10 cellular contexts compared by ENCODE assay signal in genomic region chr11:3278922-3279321, GRCh38. TPM values are rescaled to one million over a fixed set of nuclear protein-coding genes. Genes with fewer than 3 reads are reported as not detected.
A peak's percentile ranks its signal among the peaks of the same experiment; 100 is the strongest.
DNase-seq lines count a peak whose midpoint lies in the region; ATAC-seq, FAIRE-seq and TF ChIP-seq lines count a peak whose summit lies in the region.
"Not testable (repeated sequence)": the region's sequence is repeated elsewhere in the genome, so short reads cannot be mapped to it uniquely, and the experiment has no call there.
"Had no signal": no experiment of that assay in that cellular context is flagged by ENCODE, and none has a peak within 500 bp of the region (broad histone marks: within the 10 kb centered on the region; RNA-seq: fewer than 3 reads in every experiment).

No MANE protein-coding gene starts in this region.

- FAIRE-seq in A204.1 (lab: Jason Lieb, UNC) = peak; percentile 95
- FAIRE-seq in H54 (lab: Jason Lieb, UNC) = peak; percentile 97
- peak; percentile 88 for FAIRE-seq in TTC549 (lab: Jason Lieb, UNC)
- peak; percentile 87 for FAIRE-seq in bronchial epithelial cell (lab: Jason Lieb, UNC)
- FAIRE-seq in islet of Langerhans (lab: Jason Lieb, UNC) = peak; percentile 62

- not testable (repeated sequence) for H3K27me3 Mint-ChIP-seq in activated T-cell treated with anti-CD3 and anti-CD28 coated beads, Interleukin-2, amount 50 U/mL, for 72 hours (ENCODE audit: low read depth); stimulated activated naive B cell treated with anti-CD40 and anti-IgM and Interleukin-4, amounts not matched to agents 10 μg/mL and 1 μg/mL and 100 μg/mL, for 72 hours

- intact Hi-C loops in mucosa of descending colon (cut with DNase I, micrococcal nuclease) = not testable (repeated sequence)

- ATAC-seq in activated T-cell treated with anti-CD3 and anti-CD28 coated beads, Interleukin-2, amount 50 U/mL, for 72 hours (replicated peaks in 1 of 2) = peak; percentile 72 to 84
- ATAC-seq in mucosa of descending colon = peak; percentile 84
- peak; percentile 61 to 64 for ATAC-seq in stimulated activated naive B cell treated with anti-CD40 and anti-IgM and Interleukin-4, amounts not matched to agents 10 μg/mL and 1 μg/mL and 100 μg/mL, for 72 hours (replicated peaks)

- not testable (repeated sequence) for H3K9me3 ChIP-seq in mucosa of descending colon

- H3K27ac Mint-ChIP-seq in activated T-cell treated with anti-CD3 and anti-CD28 coated beads, Interleukin-2, amount 50 U/mL, for 72 hours; stimulated activated naive B cell treated with anti-CD40 and anti-IgM and Interleukin-4, amounts not matched to agents 10 μg/mL and 1 μg/mL and 100 μg/mL, for 72 hours: not testable (repeated sequence)

- not testable (repeated sequence) for TF ChIP-seq POLR2A in H54 (IDR thresholded peaks at IDR 0.05; ENCODE audit: low read depth, low read length)

- H3K4me1 Mint-ChIP-seq in activated T-cell treated with anti-CD3 and anti-CD28 coated beads, Interleukin-2, amount 50 U/mL, for 72 hours (ENCODE audit: low read depth); stimulated activated naive B cell treated with anti-CD40 and anti-IgM and Interleukin-4, amounts not matched to agents 10 μg/mL and 1 μg/mL and 100 μg/mL, for 72 hours: not testable (repeated sequence)

- DNase-seq in H54 (ENCODE audit: insufficient read length, low spot score); activated T-cell treated with anti-CD3 and anti-CD28 coated beads, Interleukin-2, amount 50 U/mL, for 72 hours; bronchial epithelial cell (ENCODE audit: low read depth); mucosa of descending colon; stimulated activated naive B cell treated with anti-CD40 and anti-IgM and Interleukin-4, amounts not matched to agents 10 μg/mL and 1 μg/mL and 100 μg/mL, for 72 hours: not testable (repeated sequence)

- not testable (repeated sequence) for H3K27me3 ChIP-seq in bronchial epithelial cell (ENCODE audit: control insufficient read depth, insufficient read depth, low read length)

- H3K4me3 ChIP-seq in bronchial epithelial cell (ENCODE audit: low read depth, low read length); mucosa of descending colon: not testable (repeated sequence)

- not testable (repeated sequence) for TF ChIP-seq CTCF in bronchial epithelial cell (IDR thresholded peaks at IDR 0.05; ENCODE audit: insufficient read depth, low read length, severe bottlenecking); mucosa of descending colon (IDR thresholded peaks at IDR 0.05)

- H3K4me3 Mint-ChIP-seq in activated T-cell treated with anti-CD3 and anti-CD28 coated beads, Interleukin-2, amount 50 U/mL, for 72 hours; stimulated activated naive B cell treated with anti-CD40 and anti-IgM and Interleukin-4, amounts not matched to agents 10 μg/mL and 1 μg/mL and 100 μg/mL, for 72 hours: not testable (repeated sequence)

- not testable (repeated sequence) for H3K36me3 ChIP-seq in bronchial epithelial cell (ENCODE audit: control insufficient read depth, insufficient read depth, low read length); mucosa of descending colon (ENCODE audit: low read depth)

- H3K4me1 ChIP-seq in mucosa of descending colon (ENCODE audit: low read depth) = not testable (repeated sequence)

- H3K36me3 Mint-ChIP-seq in activated T-cell treated with anti-CD3 and anti-CD28 coated beads, Interleukin-2, amount 50 U/mL, for 72 hours (ENCODE audit: insufficient read depth in 2 of 2); stimulated activated naive B cell treated with anti-CD40 and anti-IgM and Interleukin-4, amounts not matched to agents 10 μg/mL and 1 μg/mL and 100 μg/mL, for 72 hours: not testable (repeated sequence)

- H3K9me3 Mint-ChIP-seq in activated T-cell treated with anti-CD3 and anti-CD28 coated beads, Interleukin-2, amount 50 U/mL, for 72 hours; stimulated activated naive B cell treated with anti-CD40 and anti-IgM and Interleukin-4, amounts not matched to agents 10 μg/mL and 1 μg/mL and 100 μg/mL, for 72 hours: not testable (repeated sequence)

RNA-seq across cellular contexts. Expression of gene MRGPRE, which starts 46.7 kb away (rescaled TPM):
- total RNA-seq in activated T-cell treated with anti-CD3 and anti-CD28 coated beads, Interleukin-2, amount 50 U/mL, for 72 hours = not detected
- total RNA-seq in bronchial epithelial cell (not detected in 2 replicates), mucosa of descending colon (1 to 10 TPM in 1 of 3 donors, not detected in 2; 1.2 TPM)
- total RNA-seq: CD8-positive, alpha-beta memory T cell; G401 had no signal
